Comparison of ENCODE assay signal across 8 cellular contexts in genomic region chr3:37734886-37735285, GRCh38.
"Had no signal": no experiment of that assay in that cellular context is flagged by ENCODE, and none has a peak within 500 bp of the region (broad histone marks: within the 10 kb centered on the region; RNA-seq: fewer than 3 reads in every experiment).

No MANE protein-coding gene starts in this region.

- H3K9me3 ChIP-seq: HAP-1 had no signal

- H3K27ac Mint-ChIP-seq: HFFc6, IgD-negative memory B cell had no signal

- DNase-seq: GOT3, H7, HFFc6 had no signal

- H3K27ac ChIP-seq: HL-60 had no signal

- H3K27me3 Mint-ChIP-seq: IgD-negative memory B cell had no signal

- H3K4me1 ChIP-seq: HAP-1 had no signal

- H3K9me3 Mint-ChIP-seq: HFFc6 had no signal

- H3K4me1 Mint-ChIP-seq: IgD-negative memory B cell had no signal

- H3K4me3 ChIP-seq: HAP-1 had no signal

- H3K4me3 Mint-ChIP-seq: HFFc6, IgD-negative memory B cell had no signal

- ATAC-seq: HCT116, HepG2 had no signal

- H3K36me3 ChIP-seq: HAP-1 had no signal
